In the genomic region with DNA sequence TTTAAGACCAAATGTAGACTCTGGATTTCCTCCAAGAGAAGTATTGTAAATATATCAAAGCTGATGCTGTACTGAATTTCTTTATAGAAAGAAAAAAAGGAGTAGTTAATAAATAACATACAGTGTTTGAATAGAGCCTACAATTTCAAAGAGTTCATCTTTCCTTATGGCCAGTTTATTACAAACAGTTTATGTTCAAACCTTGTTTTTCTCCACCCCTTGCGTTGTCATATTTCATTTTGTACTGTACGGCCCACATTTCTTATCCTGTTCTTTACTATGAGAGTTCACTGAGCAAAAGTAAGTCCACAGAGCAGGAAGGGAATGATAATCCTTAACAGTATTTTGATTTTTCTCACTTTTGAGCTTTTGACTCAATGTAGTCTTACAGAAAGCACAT, we compare ENCODE assay signal across 20 cellular contexts. TPM values are rescaled to one million over a fixed set of nuclear protein-coding genes. Genes with fewer than 3 reads are reported as not detected.
DNase-seq lines count a peak whose midpoint lies in the region; ATAC-seq, FAIRE-seq and TF ChIP-seq lines count a peak whose summit lies in the region.
"Had no signal": no experiment of that assay in that cellular context is flagged by ENCODE, and none has a peak within 500 bp of the region (broad histone marks: within the 10 kb centered on the region; RNA-seq: fewer than 3 reads in every experiment).

No MANE protein-coding gene starts in this region.

- no peak for TF ChIP-seq RAD21 in A549 (conservative IDR thresholded peaks at IDR 0.05 in 1 of 2, IDR thresholded peaks at IDR 0.05 in 1 of 2)

- no peak overlapping the region for H2AFZ ChIP-seq in hepatocyte

- no peaks in the 10 kb centered on the region for H3K9me2 ChIP-seq in hepatocyte (replicated peaks; ENCODE audit: insufficient read depth)

- peaks cover 5% of the 10 kb centered on the region for H3K79me2 ChIP-seq in hepatocyte

- no peak for TF ChIP-seq CTCF in A549 (IDR thresholded peaks at IDR 0.05)
- no peak for TF ChIP-seq CTCF in hepatocyte (IDR thresholded peaks at IDR 0.05; ENCODE audit: poor library complexity)

- H4K20me1 ChIP-seq in hepatocyte (ENCODE audit: insufficient read depth, poor library complexity, severe bottlenecking), result no peaks in the 10 kb centered on the region
- H4K20me1 ChIP-seq: BLaER1 treated with 17β-estradiol and CSF1 and Interleukin-3, amounts not matched to agents 10 nM and 100 nM had no signal

- FAIRE-seq in A549 (lab: Jason Lieb, UNC), result no peak
- FAIRE-seq: D721Med, G401.6 had no signal

- no peak for DNase-seq in A549 (ENCODE audit: low read depth in 1 of 2, low spot score in 1 of 2)
- no peak for DNase-seq in SK-N-MC (ENCODE audit: low read depth, low spot score)
- DNase-seq in hepatocyte (ENCODE audit: low spot score), result no peak
- no peak for DNase-seq in NCI-H1436 treated with DMSO at 0.1 percent for 48 hours (lab: John Stamatoyannopoulos, UW)
- DNase-seq in NCI-H82 (lab: John Stamatoyannopoulos, UW), result no peak
- no peak for DNase-seq in AG20443 (ENCODE audit: low spot score)
- DNase-seq in central memory CD4-positive, alpha-beta T cell, result no peak
- DNase-seq: CD8-positive, alpha-beta T cell; H7; MV-4-11; NCI-H187 treated with DMSO at 0.1 percent for 48 hours; NCI-H345; PC-3; SIG-M5 had no signal

- no peak for TF ChIP-seq EP300 in A549 (IDR thresholded peaks at IDR 0.05)

- 22% methylated on average over 2 of the region's 2 CpGs for WGBS in A549 (ENCODE audit: missing lambda C conversion rate)
- WGBS in hepatocyte (ENCODE audit: low lambda C conversion rate, missing lambda C conversion rate), result 32% methylated on average over 2 of the region's 2 CpGs

- H3K9me3 ChIP-seq in A549, result no peaks in the 10 kb centered on the region
- no peaks in the 10 kb centered on the region for H3K9me3 ChIP-seq in SK-N-MC (ENCODE audit: low read depth, low read length)
- H3K9me3 ChIP-seq in hepatocyte (ENCODE audit: low read depth), result no peaks in the 10 kb centered on the region

- H3K27ac ChIP-seq in A549 (peak overlapping the region in 1 of 2 experiments; percentile 66; a peak in 2 of 6 replicates), SK-N-MC (peak overlapping the region; percentile 73), hepatocyte (peak overlapping the region; percentile 24), rectal smooth muscle tissue (ENCODE audit: low read depth, low read length) (peak overlapping the region; percentile 6)
- H3K27ac ChIP-seq: BLaER1 treated with 17β-estradiol and CSF1 and Interleukin-3, amounts not matched to agents 10 nM and 100 nM; KMS-11; RWPE1 had no signal

- no peak for ATAC-seq in A549
- ATAC-seq: CD8-positive, alpha-beta T cell; PC-3 had no signal

- peaks cover 57% of the 10 kb centered on the region for H3K4me1 ChIP-seq in A549
- H3K4me1 ChIP-seq in hepatocyte (ENCODE audit: insufficient read depth), result peaks cover 33% of the 10 kb centered on the region
- H3K4me1 ChIP-seq in rectal smooth muscle tissue (ENCODE audit: control insufficient read depth, insufficient read depth, low read length), result peaks cover 15% of the 10 kb centered on the region

- H3K27me3 ChIP-seq in hepatocyte (no peaks in the 10 kb centered on the region), rectal smooth muscle tissue (ENCODE audit: control insufficient read depth, insufficient read depth, low read length) (no peaks in the 10 kb centered on the region)
- H3K27me3 ChIP-seq: BLaER1 treated with 17β-estradiol and CSF1 and Interleukin-3, amounts not matched to agents 10 nM and 100 nM had no signal

- H3K36me3 ChIP-seq in SK-N-MC (ENCODE audit: insufficient read depth, low read length) (no peaks in the 10 kb centered on the region), hepatocyte (replicated peaks; ENCODE audit: insufficient read depth, low read depth) (no peaks in the 10 kb centered on the region), rectal smooth muscle tissue (ENCODE audit: control insufficient read depth, insufficient read depth, low read length) (no peaks in the 10 kb centered on the region)
- H3K36me3 ChIP-seq: BLaER1 treated with 17β-estradiol and CSF1 and Interleukin-3, amounts not matched to agents 10 nM and 100 nM had no signal

- POLR2A ChIA-PET in A549 (lab: Yijun Ruan, JAX), result interaction anchor here (1.2 kb wide), 1 partner anchor 14 kb away, joined by 3 read pairs; no protein-coding TSS in a partner anchor

- TF ChIP-seq POLR2A in A549 (IDR thresholded peaks at IDR 0.05; ENCODE audit: low read length), result no peak

- H3K4me3 ChIP-seq in A549 (no peak overlapping the region), SK-N-MC (peak overlapping the region; percentile 10; the same call in 1 of the 2 replicates), hepatocyte (no peak overlapping the region), rectal smooth muscle tissue (ENCODE audit: low read length) (no peak overlapping the region)
- H3K4me3 ChIP-seq: BLaER1 treated with 17β-estradiol and CSF1 and Interleukin-3, amounts not matched to agents 10 nM and 100 nM had no signal

- peak overlapping the region; percentile 1 for H3K9ac ChIP-seq in SK-N-MC (ENCODE audit: insufficient read length)
- H3K9ac ChIP-seq in rectal smooth muscle tissue (ENCODE audit: low read length), result no peak overlapping the region
- H3K9ac ChIP-seq: BLaER1 treated with 17β-estradiol and CSF1 and Interleukin-3, amounts not matched to agents 10 nM and 100 nM; KMS-11 had no signal

- CTCF ChIA-PET in A549 (lab: Yijun Ruan, JAX), result no interaction called here

- H3K4me2 ChIP-seq in A549 (peak overlapping the region; percentile 53), hepatocyte (peak overlapping the region; percentile 37)
- H3K4me2 ChIP-seq: BLaER1 treated with 17β-estradiol and CSF1 and Interleukin-3, amounts not matched to agents 10 nM and 100 nM; KMS-11 had no signal

TF ChIP-seq in A549, 52 proteins besides CTCF, POLR2A, EP300 and RAD21:
- TF ChIP-seq ESRRA (IDR thresholded peaks at IDR 0.05; ENCODE audit: borderline replicate concordance, low read length), result no peak
- no peak for TF ChIP-seq MAFK (IDR thresholded peaks at IDR 0.05; ENCODE audit: partially characterized antibody)
- TF ChIP-seq JUNB (IDR thresholded peaks at IDR 0.05), result no peak

RNA-seq across cellular contexts. Expression of a gene that starts 16.9 kb away (rescaled TPM):
- polyA plus RNA-seq in A549 (2011; rRNA removed) (3.0 and 3.1 TPM in 2 replicates), A549 (2017; fragmentation: RNase III; extraction: RNeasy Plus Mini Kit Qiagen cat#74134 plus additional on column Dnase treatment) (2.2 to 2.5 TPM (median 2.5 TPM) in 3 replicates), hepatocyte (5.5 and 11.8 TPM in 2 replicates)
- 1.2 TPM in 2 replicates for polyA plus RNA-seq in A549 (2012; cell fraction: cytosol; rRNA removed)
- 3.1 and 4.3 TPM in 2 replicates for polyA plus RNA-seq in A549 (2012; cell fraction: nucleus; rRNA removed)
- polyA minus RNA-seq in A549 (2011; rRNA and poly(A)+ RNA removed), result 4.4 and 8.3 TPM in 2 replicates
- 11.8 and 16.9 TPM in 2 replicates for total RNA-seq in hepatocyte
